Comparison of ENCODE assay signal across 29 cellular contexts in genomic region chr12:1287446-1287975, GRCh38.
"Had no signal": no experiment of that assay in that cellular context is flagged by ENCODE, and none has a peak within 500 bp of the region (broad histone marks: within the 10 kb centered on the region; RNA-seq: fewer than 3 reads in every experiment).

No MANE protein-coding gene starts in this region.

- H3K4me1 ChIP-seq: right lobe of liver, uterus had no signal

- H3K4me3 ChIP-seq: left lung, lung, mucosa of descending colon, ovary, right atrium auricular region, right lobe of liver, smooth muscle cell, tibial nerve, uterus had no signal

- H3K4me2 ChIP-seq: smooth muscle cell had no signal

- H3K9me3 Mint-ChIP-seq: immature natural killer cell; memory B cell; naive thymus-derived CD4-positive, alpha-beta T cell; natural killer cell treated with Interleukin-12 subunit alpha and Interleukin-12 subunit beta and Interleukin-15 and Interleukin-18, amount 100 ng/mL, for 72 hours; stimulated activated memory B cell treated with anti-CD40 and anti-IgM and Interleukin-4, amounts not matched to agents 10 μg/mL and 1 μg/mL and 100 μg/mL, for 72 hours; stimulated activated naive CD8-positive, alpha-beta T cell treated with anti-CD3 and anti-CD28 coated beads, Interleukin-15, amount 100 ng/mL, for 72 hours had no signal

- H3K9me3 ChIP-seq: left lung, mucosa of descending colon, neutrophil, ovary, right atrium auricular region, right lobe of liver, tibial nerve, uterus had no signal

- DNase-seq: hypothalamus; immature natural killer cell; kidney; left colon; left lung; midbrain; mucosa of descending colon; naive thymus-derived CD4-positive, alpha-beta T cell; occipital lobe; ovary; right lobe of liver; stimulated activated CD4-positive, alpha-beta T cell treated with anti-CD3 and anti-CD28 coated beads, Interleukin-1b, Interleukin-23, amount 100 ng/mL, for 48 hours; stimulated activated CD4-positive, alpha-beta T cell treated with anti-CD3 and anti-CD28 coated beads, Interleukin-2, amount 100 ng/mL, for 48 hours; stimulated activated CD4-positive, alpha-beta T cell treated with anti-CD3 and anti-CD28 coated beads, Interleukin-4, amount 100 ng/mL, for 4 hours; stimulated activated CD8-positive, alpha-beta memory T cell treated with anti-CD3 and anti-CD28 coated beads, Interleukin-4, amount 100 ng/mL, for 48 hours; stimulated activated naive CD4-positive, alpha-beta T cell treated with Interleukin-2 at 50 U/mL for 16 hours; stimulated activated naive CD8-positive, alpha-beta T cell treated with anti-CD3 and anti-CD28 coated beads, Interleukin-15, amount 100 ng/mL, for 72 hours; substantia nigra; uterus had no signal

- H3K4me1 Mint-ChIP-seq: immature natural killer cell; stimulated activated memory B cell treated with anti-CD40 and anti-IgM and Interleukin-4, amounts not matched to agents 10 μg/mL and 1 μg/mL and 100 μg/mL, for 72 hours had no signal

- H3K36me3 ChIP-seq: left lung, neutrophil, ovary, right lobe of liver, tibial nerve, uterus had no signal

- H3K27me3 ChIP-seq: left lung, neutrophil, ovary, right atrium auricular region, right lobe of liver, tibial nerve, uterus had no signal

- H3K4me3 Mint-ChIP-seq: immature natural killer cell; memory B cell; naive thymus-derived CD4-positive, alpha-beta T cell; natural killer cell treated with Interleukin-12 subunit alpha and Interleukin-12 subunit beta and Interleukin-15 and Interleukin-18, amount 100 ng/mL, for 72 hours; stimulated activated memory B cell treated with anti-CD40 and anti-IgM and Interleukin-4, amounts not matched to agents 10 μg/mL and 1 μg/mL and 100 μg/mL, for 72 hours; stimulated activated naive CD8-positive, alpha-beta T cell treated with anti-CD3 and anti-CD28 coated beads, Interleukin-15, amount 100 ng/mL, for 72 hours; type B pancreatic cell had no signal

- H3K27ac ChIP-seq: left lung, neutrophil, ovary, right atrium auricular region, right lobe of liver, tibial nerve, uterus had no signal

- H3K27me3 Mint-ChIP-seq: memory B cell; naive thymus-derived CD4-positive, alpha-beta T cell; natural killer cell treated with Interleukin-12 subunit alpha and Interleukin-12 subunit beta and Interleukin-15 and Interleukin-18, amount 100 ng/mL, for 72 hours; progenitor cell of endocrine pancreas; stimulated activated memory B cell treated with anti-CD40 and anti-IgM and Interleukin-4, amounts not matched to agents 10 μg/mL and 1 μg/mL and 100 μg/mL, for 72 hours; stimulated activated naive CD8-positive, alpha-beta T cell treated with anti-CD3 and anti-CD28 coated beads, Interleukin-15, amount 100 ng/mL, for 72 hours; type B pancreatic cell had no signal

- ATAC-seq: left colon; left lung; mucosa of descending colon; naive thymus-derived CD4-positive, alpha-beta T cell; natural killer cell treated with Interleukin-12 subunit alpha and Interleukin-12 subunit beta and Interleukin-15 and Interleukin-18, amount 100 ng/mL, for 72 hours; right lobe of liver; stimulated activated memory B cell treated with anti-CD40 and anti-IgM and Interleukin-4, amounts not matched to agents 10 μg/mL and 1 μg/mL and 100 μg/mL, for 72 hours; stimulated activated naive CD8-positive, alpha-beta T cell treated with anti-CD3 and anti-CD28 coated beads, Interleukin-15, amount 100 ng/mL, for 72 hours had no signal

- H3K27ac Mint-ChIP-seq: immature natural killer cell; memory B cell; naive thymus-derived CD4-positive, alpha-beta T cell; natural killer cell treated with Interleukin-12 subunit alpha and Interleukin-12 subunit beta and Interleukin-15 and Interleukin-18, amount 100 ng/mL, for 72 hours; progenitor cell of endocrine pancreas; stimulated activated memory B cell treated with anti-CD40 and anti-IgM and Interleukin-4, amounts not matched to agents 10 μg/mL and 1 μg/mL and 100 μg/mL, for 72 hours; stimulated activated naive CD8-positive, alpha-beta T cell treated with anti-CD3 and anti-CD28 coated beads, Interleukin-15, amount 100 ng/mL, for 72 hours; type B pancreatic cell had no signal
